In the genomic region with DNA sequence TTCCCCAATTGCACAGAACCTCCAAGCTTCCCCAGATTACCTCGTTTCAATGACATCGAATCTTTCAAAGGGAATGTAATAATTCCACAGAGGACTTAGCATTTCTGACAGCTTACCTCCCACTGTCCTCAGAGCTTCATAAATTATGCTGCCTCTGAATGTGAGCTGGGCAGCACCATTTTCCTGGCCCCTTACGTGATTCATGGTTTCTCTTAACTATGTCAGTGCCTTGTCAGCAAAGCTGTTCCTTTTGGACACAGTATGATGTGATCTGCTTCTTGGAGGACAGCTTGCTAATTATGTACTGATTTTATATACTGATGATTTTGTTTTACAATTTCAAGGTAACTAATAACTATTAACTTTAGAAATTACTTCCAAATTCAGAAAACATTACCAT, we compare ENCODE assay signal across 8 cellular contexts. TPM values are rescaled to one million over a fixed set of nuclear protein-coding genes. Genes with fewer than 3 reads are reported as not detected.
DNase-seq lines count a peak whose midpoint lies in the region; ATAC-seq and TF ChIP-seq lines count a peak whose summit lies in the region.

No MANE protein-coding gene starts in this region.

- no peaks in the 10 kb centered on the region for H3K9me3 ChIP-seq in thoracic aorta

- H3K27me3 Mint-ChIP-seq in activated T-cell treated with anti-CD3 and anti-CD28 coated beads, Interleukin-2, amount 50 U/mL, for 24 hours: no peaks in the 10 kb centered on the region

- peaks cover 1% of the 10 kb centered on the region for H3K36me3 Mint-ChIP-seq in activated T-cell treated with anti-CD3 and anti-CD28 coated beads, Interleukin-2, amount 50 U/mL, for 24 hours (ENCODE audit: low read depth)

- peak overlapping the region; percentile 76 to 89 for H3K27ac ChIP-seq in thoracic aorta

- H3K36me3 ChIP-seq in thoracic aorta: no peaks in the 10 kb centered on the region

- ATAC-seq in thoracic aorta (ENCODE audit: insufficient number of reproducible peaks, low FRiP score, low read depth) (no peak), HG03342 (IDR thresholded peaks at IDR 0.05; ENCODE audit: unreplicated experiment) (no peak)

- H3K4me1 Mint-ChIP-seq in activated T-cell treated with anti-CD3 and anti-CD28 coated beads, Interleukin-2, amount 50 U/mL, for 24 hours (ENCODE audit: low read depth): peaks cover 24% of the 10 kb centered on the region

- H3K4me1 ChIP-seq in thoracic aorta (ENCODE audit: control insufficient read depth in 1 of 2, low read depth in 2 of 2): peaks cover 25 to 69% of the 10 kb centered on the region in 2 donors

- H3K4me3 ChIP-seq in thoracic aorta: peak overlapping the region; percentile 63

- no peaks in the 10 kb centered on the region for H3K27me3 ChIP-seq in thoracic aorta (replicated peaks; ENCODE audit: insufficient read depth)

- H3K27ac Mint-ChIP-seq in activated T-cell treated with anti-CD3 and anti-CD28 coated beads, Interleukin-2, amount 50 U/mL, for 24 hours: peak overlapping the region; percentile 90

- no peaks in the 10 kb centered on the region for H3K9me3 Mint-ChIP-seq in activated T-cell treated with anti-CD3 and anti-CD28 coated beads, Interleukin-2, amount 50 U/mL, for 24 hours

- TF ChIP-seq CTCF in thoracic aorta (IDR thresholded peaks at IDR 0.05): no peak

- no peak for DNase-seq in activated T-cell treated with anti-CD3 and anti-CD28 coated beads, Interleukin-2, amount 50 U/mL, for 24 hours
- no peak for DNase-seq in activated T-cell treated with anti-CD3 and anti-CD28 coated beads, Interleukin-2, amount 50 U/mL, for 1 hour
- DNase-seq in amniotic epithelial cell (ENCODE audit: low read depth): peak; percentile 92
- DNase-seq in kidney tubule cell (ENCODE audit: low spot score): peak; percentile 51
- DNase-seq in thoracic aorta (ENCODE audit: low spot score): no peak
- DNase-seq in HT-29 (ENCODE audit: low spot score): no peak
- no peak for DNase-seq in superior temporal gyrus (ENCODE audit: extremely low spot score)

- H3K4me3 Mint-ChIP-seq in activated T-cell treated with anti-CD3 and anti-CD28 coated beads, Interleukin-2, amount 50 U/mL, for 24 hours: peak overlapping the region; percentile 81

RNA-seq across cellular contexts. Expression of a gene that starts 27.7 kb away (rescaled TPM):
- 10 to 100 TPM; 23.7 to 75.0 TPM for total RNA-seq in thoracic aorta
- 3.4 and 4.7 TPM in 2 replicates for total RNA-seq in HT-29 (2014; rRNA removed; shearing (Covaris generic))

Comparison
In these comparisons a context has a peak if more than half of its experiments do, and no peak if none do; other contexts are left out.
1. DNase-seq: peak in amniotic epithelial cell (single experiment) and kidney tubule cell (single experiment); none in activated T-cell treated with anti-CD3 and anti-CD28 coated beads, Interleukin-2, amount 50 U/mL, for 24 hours (single experiment), activated T-cell treated with anti-CD3 and anti-CD28 coated beads, Interleukin-2, amount 50 U/mL, for 1 hour (single experiment), thoracic aorta (single experiment), HT-29 (single experiment) and superior temporal gyrus (single experiment).